Comparison of ENCODE assay signal across 10 cellular contexts in the genomic region with DNA sequence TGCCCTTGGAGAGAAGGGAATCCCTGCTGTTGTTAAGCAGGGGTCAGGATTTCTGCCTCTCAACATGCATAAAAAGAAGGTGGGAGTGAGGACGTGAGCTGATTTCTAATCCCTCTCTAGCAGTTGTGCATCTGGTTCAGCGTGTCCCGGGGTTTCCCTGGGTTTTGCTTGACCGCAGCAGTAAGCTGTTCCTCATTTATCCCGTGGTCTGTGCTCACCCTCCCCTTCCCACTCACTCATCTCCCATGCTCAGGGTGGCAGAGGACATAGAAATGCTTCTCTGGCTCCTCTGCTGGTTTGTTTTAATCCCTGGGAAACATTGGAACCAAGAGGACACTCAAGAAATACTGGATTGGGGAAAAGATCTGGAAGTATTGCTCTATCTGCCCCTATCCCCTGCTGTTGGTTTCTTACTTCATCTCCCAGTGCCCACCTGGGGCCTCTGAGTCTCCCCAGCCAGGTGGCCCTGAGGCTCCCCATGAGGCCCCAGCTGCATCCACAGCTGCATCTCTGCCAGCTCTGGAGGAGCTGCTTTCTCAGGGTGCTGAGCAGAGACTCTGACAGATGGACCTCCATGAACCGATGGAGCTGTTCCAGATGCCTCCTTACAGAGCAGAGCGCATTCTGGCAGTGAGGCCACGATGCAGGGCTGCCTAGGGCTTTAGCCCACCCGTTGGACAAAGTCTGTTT.
DNase-seq lines count a peak whose midpoint lies in the region; ATAC-seq lines count a peak whose summit lies in the region.
"Had no signal": no experiment of that assay in that cellular context is flagged by ENCODE, and none has a peak within 500 bp of the region (broad histone marks: within the 10 kb centered on the region; RNA-seq: fewer than 3 reads in every experiment).

No MANE protein-coding gene starts in this region.

- peak; percentile 45 for ATAC-seq in HG03354 (IDR thresholded peaks at IDR 0.05; ENCODE audit: poor library complexity, severe bottlenecking, unreplicated experiment)
- ATAC-seq in HG03457 (IDR thresholded peaks at IDR 0.05; ENCODE audit: unreplicated experiment) = no peak
- ATAC-seq in HG03159 (IDR thresholded peaks at IDR 0.05; ENCODE audit: unreplicated experiment) = no peak
- ATAC-seq in GM21381 (IDR thresholded peaks at IDR 0.05; ENCODE audit: unreplicated experiment) = no peak

- peak; percentile 95 for DNase-seq in DMS 273 (lab: John Stamatoyannopoulos, UW; ENCODE audit: unreplicated experiment)
- DNase-seq in UCSD-AML1 (lab: John Stamatoyannopoulos, UW; ENCODE audit: unreplicated experiment) = peak; percentile 39
- peak; percentile 39 for DNase-seq in midbrain (lab: John Stamatoyannopoulos, UW)
- no peak for DNase-seq in activated T-cell treated with anti-CD3 and anti-CD28 coated beads, Interleukin-2, amount 50 U/mL, for 1 hour
- DNase-seq: EL, SIG-M5 had no signal
